1 cellular context compared by ENCODE assay signal in genomic region chr4:98930311-98930865, GRCh38.
TF ChIP-seq lines count a peak whose summit lies in the region.

No MANE protein-coding gene starts in this region.

TF ChIP-seq in K562, 482 proteins besides CTCF, POLR2A, EP300 and RAD21 (continued from another document):
- TF ChIP-seq RBBP5 (IDR thresholded peaks at IDR 0.05; ENCODE audit: borderline replicate concordance, insufficient read depth, low read length, poor library complexity, severe bottlenecking) (no peak), DPF2 (IDR thresholded peaks at IDR 0.05) (0 out of 2 replicates have a peak, but pooled peaks have one; percentile 0)
- TF ChIP-seq, protein P1, sequence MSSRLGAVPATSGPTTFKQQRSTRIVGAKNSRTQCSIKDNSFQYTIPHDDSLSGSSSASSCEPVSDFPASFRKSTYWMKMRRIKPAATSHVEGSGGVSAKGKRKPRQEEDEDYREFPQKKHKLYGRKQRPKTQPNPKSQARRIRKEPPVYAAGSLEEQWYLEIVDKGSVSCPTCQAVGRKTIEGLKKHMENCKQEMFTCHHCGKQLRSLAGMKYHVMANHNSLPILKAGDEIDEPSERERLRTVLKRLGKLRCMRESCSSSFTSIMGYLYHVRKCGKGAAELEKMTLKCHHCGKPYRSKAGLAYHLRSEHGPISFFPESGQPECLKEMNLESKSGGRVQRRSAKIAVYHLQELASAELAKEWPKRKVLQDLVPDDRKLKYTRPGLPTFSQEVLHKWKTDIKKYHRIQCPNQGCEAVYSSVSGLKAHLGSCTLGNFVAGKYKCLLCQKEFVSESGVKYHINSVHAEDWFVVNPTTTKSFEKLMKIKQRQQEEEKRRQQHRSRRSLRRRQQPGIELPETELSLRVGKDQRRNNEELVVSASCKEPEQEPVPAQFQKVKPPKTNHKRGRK (tag; IDR thresholded peaks at IDR 0.05) = no peak
- TF ChIP-seq, protein P2, sequence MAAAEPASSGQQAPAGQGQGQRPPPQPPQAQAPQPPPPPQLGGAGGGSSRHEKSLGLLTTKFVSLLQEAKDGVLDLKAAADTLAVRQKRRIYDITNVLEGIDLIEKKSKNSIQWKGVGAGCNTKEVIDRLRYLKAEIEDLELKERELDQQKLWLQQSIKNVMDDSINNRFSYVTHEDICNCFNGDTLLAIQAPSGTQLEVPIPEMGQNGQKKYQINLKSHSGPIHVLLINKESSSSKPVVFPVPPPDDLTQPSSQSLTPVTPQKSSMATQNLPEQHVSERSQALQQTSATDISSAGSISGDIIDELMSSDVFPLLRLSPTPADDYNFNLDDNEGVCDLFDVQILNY (CRISPR knock-in tag; IDR thresholded peaks at IDR 0.05) = no peak
